Comparison of ENCODE assay signal across 22 cellular contexts in the genomic region with DNA sequence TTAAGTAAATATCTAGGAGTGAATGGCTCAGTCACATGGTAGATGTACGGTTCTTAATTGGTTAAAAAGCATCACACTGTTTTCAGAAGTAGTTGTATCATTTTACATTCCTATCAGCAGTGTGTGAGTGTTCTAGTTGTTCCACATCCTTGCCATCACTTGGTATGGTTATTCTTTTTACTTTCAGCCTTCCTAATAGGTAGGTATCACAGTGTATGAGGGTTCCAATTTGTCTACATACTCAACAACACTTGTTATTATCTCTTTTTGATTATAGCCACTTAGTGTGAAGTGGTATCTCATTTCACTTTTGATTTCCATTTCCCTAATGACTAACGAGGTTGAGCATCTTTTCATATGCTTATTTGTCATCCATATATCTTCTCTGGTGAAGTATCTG. TPM values are rescaled to one million over a fixed set of nuclear protein-coding genes. Genes with fewer than 3 reads are reported as not detected.
"Had no signal": no experiment of that assay in that cellular context is flagged by ENCODE, and none has a peak within 500 bp of the region (broad histone marks: within the 10 kb centered on the region; RNA-seq: fewer than 3 reads in every experiment).

No MANE protein-coding gene starts in this region.

- H3K4me3 Mint-ChIP-seq: effector memory CD8-positive, alpha-beta T cell; naive thymus-derived CD8-positive, alpha-beta T cell; stimulated activated effector memory CD8-positive, alpha-beta T cell treated with anti-CD3 and anti-CD28 coated beads, Interleukin-12 subunit alpha, Interleukin-12 subunit beta, amount 100 ng/mL, for 72 hours; type B pancreatic cell had no signal

- H3K9me3 Mint-ChIP-seq: effector memory CD8-positive, alpha-beta T cell; naive thymus-derived CD8-positive, alpha-beta T cell; stimulated activated effector memory CD8-positive, alpha-beta T cell treated with anti-CD3 and anti-CD28 coated beads, Interleukin-12 subunit alpha, Interleukin-12 subunit beta, amount 100 ng/mL, for 72 hours; type B pancreatic cell had no signal

- H3K27me3 Mint-ChIP-seq: type B pancreatic cell had no signal

- DNase-seq: effector memory CD8-positive, alpha-beta T cell; esophagus squamous epithelium; foreskin fibroblast; glutamatergic neuron; islet precursor cell; mammary epithelial cell; mucosa of descending colon; naive thymus-derived CD8-positive, alpha-beta T cell; psoas muscle; retina; right lobe of liver; stimulated activated CD4-positive, alpha-beta T cell treated with anti-CD3 and anti-CD28 coated beads, Interleukin-4, amount 100 ng/mL, for 1 hour; stimulated activated CD8-positive, alpha-beta memory T cell treated with anti-CD3 and anti-CD28 coated beads, Interleukin-4, amount 100 ng/mL, for 48 hours; stimulated activated naive CD8-positive, alpha-beta T cell treated with anti-CD3 and anti-CD28 coated beads, Interleukin-15, Interleukin-2, amounts not matched to agents 100 U/mL and 50 U/mL, for 24 hours; thyroid gland had no signal

- H3K27ac Mint-ChIP-seq: effector memory CD8-positive, alpha-beta T cell; stimulated activated effector memory CD8-positive, alpha-beta T cell treated with anti-CD3 and anti-CD28 coated beads, Interleukin-12 subunit alpha, Interleukin-12 subunit beta, amount 100 ng/mL, for 72 hours; type B pancreatic cell had no signal

- ATAC-seq: effector memory CD8-positive, alpha-beta T cell; gastroesophageal sphincter; left lobe of liver; mucosa of descending colon; naive thymus-derived CD8-positive, alpha-beta T cell; psoas muscle; right lobe of liver; stimulated activated effector memory CD8-positive, alpha-beta T cell treated with anti-CD3 and anti-CD28 coated beads, Interleukin-12 subunit alpha, Interleukin-12 subunit beta, amount 100 ng/mL, for 72 hours; stimulated activated naive CD8-positive, alpha-beta T cell treated with anti-CD3 and anti-CD28 coated beads, Interleukin-15, Interleukin-2, amounts not matched to agents 100 U/mL and 50 U/mL, for 24 hours had no signal

- H3K36me3 Mint-ChIP-seq: naive thymus-derived CD8-positive, alpha-beta T cell; type B pancreatic cell had no signal

RNA-seq across cellular contexts. Expression of gene SOAT2, which starts 20.6 kb away (rescaled TPM):
- total RNA-seq: epithelial cell of proximal tubule, esophagus squamous epithelium, osteoblast, psoas muscle, suprapubic skin had no signal
